ENCODE assay signal across 10 cellular contexts in genomic region chr19:14555918-14556661, GRCh38. TPM values are rescaled to one million over a fixed set of nuclear protein-coding genes. Genes with fewer than 3 reads are reported as not detected.
DNase-seq lines count a peak whose midpoint lies in the region; TF ChIP-seq lines count a peak whose summit lies in the region.
"Had no signal": no experiment of that assay in that cellular context is flagged by ENCODE, and none has a peak within 500 bp of the region (broad histone marks: within the 10 kb centered on the region; RNA-seq: fewer than 3 reads in every experiment).

No MANE protein-coding gene starts in this region.

- H3K36me3 Mint-ChIP-seq in T-helper 2 cell treated with Interferon-gamma antibody and Interleukin-4, amounts not matched to agents 5 μg/mL and 100 μg/mL, for 36 hours (ENCODE audit: low read depth), result peaks cover 4% of the 10 kb centered on the region

- no peaks in the 10 kb centered on the region for H3K4me1 ChIP-seq in rectal smooth muscle tissue (ENCODE audit: control insufficient read depth, insufficient read depth, low read length)
- peaks cover 6% of the 10 kb centered on the region for H3K4me1 ChIP-seq in colonic mucosa

- intact Hi-C loops in colonic mucosa (cut with DNase I), result no loop called here

- H3K27ac Mint-ChIP-seq in T-helper 2 cell treated with Interferon-gamma antibody and Interleukin-4, amounts not matched to agents 5 μg/mL and 100 μg/mL, for 36 hours, result no peak overlapping the region

- H3K4me3 Mint-ChIP-seq in T-helper 2 cell treated with Interferon-gamma antibody and Interleukin-4, amounts not matched to agents 5 μg/mL and 100 μg/mL, for 36 hours, result no peak overlapping the region

- H3K4me3 ChIP-seq in rectal smooth muscle tissue (ENCODE audit: low read length), result peak overlapping the region; percentile 47
- H3K4me3 ChIP-seq in colonic mucosa, result no peak overlapping the region

- no peak overlapping the region for H3K9ac ChIP-seq in rectal smooth muscle tissue (ENCODE audit: low read length)
- peak overlapping the region in 1 of 2 donors; percentile 21 for H3K9ac ChIP-seq in colonic mucosa (ENCODE audit: low read depth in 2 of 2, low read length in 2 of 2)

- H3K9me3 Mint-ChIP-seq in T-helper 2 cell treated with Interferon-gamma antibody and Interleukin-4, amounts not matched to agents 5 μg/mL and 100 μg/mL, for 36 hours, result no peaks in the 10 kb centered on the region

- no peak for TF ChIP-seq CTCF in GM13976 (IDR thresholded peaks at IDR 0.05; ENCODE audit: borderline replicate concordance, control extremely low read depth, extremely low read depth, insufficient read depth, missing control alignments)
- no peak for TF ChIP-seq CTCF in colonic mucosa (IDR thresholded peaks at IDR 0.05)

- H3K4me1 Mint-ChIP-seq in T-helper 2 cell treated with Interferon-gamma antibody and Interleukin-4, amounts not matched to agents 5 μg/mL and 100 μg/mL, for 36 hours (ENCODE audit: low read depth), result peaks cover 20% of the 10 kb centered on the region

- H3K9me3 ChIP-seq in colonic mucosa, result no peaks in the 10 kb centered on the region

- H3K27ac ChIP-seq in rectal smooth muscle tissue (ENCODE audit: low read depth, low read length) (no peak overlapping the region), colonic mucosa (no peak overlapping the region)

- no peaks in the 10 kb centered on the region for H3K27me3 Mint-ChIP-seq in T-helper 2 cell treated with Interferon-gamma antibody and Interleukin-4, amounts not matched to agents 5 μg/mL and 100 μg/mL, for 36 hours (ENCODE audit: low read depth)

- DNase-seq in GM13976 (ENCODE audit: low spot score), result peak; percentile 17
- DNase-seq in OCI-M1 (lab: John Stamatoyannopoulos, UW), result peak; percentile 80
- DNase-seq in dermis blood vessel endothelial cell, result peak; percentile 19
- no peak for DNase-seq in SHP77 treated with DMSO at 0.1 percent for 48 hours (lab: John Stamatoyannopoulos, UW)
- no peak for DNase-seq in SW 1271 (lab: John Stamatoyannopoulos, UW)
- no peak for DNase-seq in colonic mucosa
- no peak for DNase-seq in T-helper 2 cell treated with Interferon-gamma antibody and Interleukin-4, amounts not matched to agents 5 μg/mL and 100 μg/mL, for 36 hours (ENCODE audit: low spot score)
- DNase-seq: SIG-M5 had no signal

- in situ Hi-C loops in GM13976 (cut with MboI; ENCODE audit: low sequenced_read_pairs, unreplicated experiment), result loop anchor here (25.0 kb wide), 2 partner anchors 331 to 556 kb away; partner anchors contain the start of genes OR7A17 and SYDE1

- H3K27me3 ChIP-seq in rectal smooth muscle tissue (ENCODE audit: control insufficient read depth, insufficient read depth, low read length), result no peaks in the 10 kb centered on the region
- no peaks in the 10 kb centered on the region for H3K27me3 ChIP-seq in colonic mucosa

- peaks cover 3% of the 10 kb centered on the region for H3K36me3 ChIP-seq in rectal smooth muscle tissue (ENCODE audit: control insufficient read depth, insufficient read depth, low read length)
- H3K36me3 ChIP-seq in colonic mucosa, result no peaks in the 10 kb centered on the region

RNA-seq across cellular contexts. Expression of gene NDUFB7, which starts 15.8 kb away (rescaled TPM):
- total RNA-seq in dermis blood vessel endothelial cell (199 and 268 TPM in 2 replicates), colonic mucosa (100 to 1,000 TPM; 216 to 302 TPM)

RNA-seq across cellular contexts. Expression of gene TECR, which starts 26.7 kb away (rescaled TPM):
- total RNA-seq in dermis blood vessel endothelial cell (17.0 and 25.5 TPM in 2 replicates), colonic mucosa (100 to 1,000 TPM; 136 to 201 TPM)

RNA-seq across cellular contexts. Expression of gene CLEC17A, which starts 26.8 kb away (rescaled TPM):
- total RNA-seq in dermis blood vessel endothelial cell (not detected in 2 replicates), colonic mucosa (under 1 TPM; 0.12 to 0.32 TPM)
- total RNA-seq: left ventricle myocardium superior had no signal

RNA-seq across cellular contexts. Expression of gene DNAJB1, which starts 37.9 kb away (rescaled TPM):
- total RNA-seq in dermis blood vessel endothelial cell (29.5 and 39.5 TPM in 2 replicates), colonic mucosa (100 to 1,000 TPM; 127 to 148 TPM)

Comparison
In these comparisons a context has a peak if more than half of its experiments do, and no peak if none do; other contexts are left out.
1. DNase-seq: peak in GM13976 (single experiment), OCI-M1 (single experiment) and dermis blood vessel endothelial cell (single experiment); none in SHP77 treated with DMSO at 0.1 percent for 48 hours (single experiment), SW 1271 (0 of 2), colonic mucosa (single experiment) and T-helper 2 cell treated with Interferon-gamma antibody and Interleukin-4, amounts not matched to agents 5 μg/mL and 100 μg/mL, for 36 hours (single experiment).